ENCODE assay signal across 6 cellular contexts in the genomic region with DNA sequence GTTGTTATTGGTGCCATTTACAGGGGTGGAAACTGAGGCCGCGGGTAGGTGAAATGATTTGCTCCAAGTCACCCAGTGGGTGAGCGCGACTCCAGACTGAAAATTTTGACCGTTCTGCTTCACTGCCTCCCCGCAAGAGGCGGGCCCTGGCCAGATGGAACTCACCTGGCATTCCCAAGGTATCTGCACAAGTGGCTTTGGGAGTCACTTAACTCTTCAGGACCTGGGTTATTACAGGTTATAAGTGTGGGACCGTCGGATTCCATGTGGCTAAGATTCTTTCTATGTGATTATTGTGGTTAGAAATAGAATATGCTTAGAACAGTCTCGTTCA. TPM values are rescaled to one million over a fixed set of nuclear protein-coding genes. Genes with fewer than 3 reads are reported as not detected.
DNase-seq lines count a peak whose midpoint lies in the region; ATAC-seq and TF ChIP-seq lines count a peak whose summit lies in the region.

No MANE protein-coding gene starts in this region.

- H3K4me1 ChIP-seq in right lobe of liver, result peaks cover 0 to 7% (median 0%) of the 10 kb centered on the region in 4 donors

- DNase-seq in H7 (peak; percentile 67), right lobe of liver (no peak), amygdala (lab: John Stamatoyannopoulos, UW) (no peak)
- no peak for DNase-seq in stimulated activated CD4-positive, alpha-beta T cell treated with anti-CD3 and anti-CD28 coated beads, Interleukin-4, amount 100 ng/mL, for 24 hours

- peak overlapping the region; percentile 93 for H3K4me3 ChIP-seq in H7 (ENCODE audit: insufficient read depth, low read depth, low read length)
- peak overlapping the region; percentile 98 for H3K4me3 ChIP-seq in WI38 (ENCODE audit: low read depth, low read length)
- H3K4me3 ChIP-seq in right lobe of liver, result peak overlapping the region; percentile 81 to 96 (median 87)

- no peak for TF ChIP-seq CTCF in WI38 (IDR thresholded peaks at IDR 0.05; ENCODE audit: low read depth, low read length)
- TF ChIP-seq CTCF in right lobe of liver (IDR thresholded peaks at IDR 0.05), result no peak

- H3K27me3 ChIP-seq in H7 (ENCODE audit: control insufficient read depth, insufficient read depth, low read length) (no peaks in the 10 kb centered on the region), right lobe of liver (no peaks in the 10 kb centered on the region)

- 1% methylated on average over 4 of the region's 10 CpGs for WGBS in right lobe of liver (ENCODE audit: insufficient coverage, low coverage, low lambda C conversion rate, missing lambda C conversion rate)

- intact Hi-C loops in right lobe of liver (cut with DNase I), result no loop called here

- TF ChIP-seq POLR2A in right lobe of liver (IDR thresholded peaks at IDR 0.05), result no peak

- H3K9me3 ChIP-seq in right lobe of liver, result no peaks in the 10 kb centered on the region

- H3K36me3 ChIP-seq in H7 (replicated peaks; ENCODE audit: control insufficient read depth, insufficient read depth, low read length) (no peaks in the 10 kb centered on the region), right lobe of liver (no peaks in the 10 kb centered on the region)

- ATAC-seq in right lobe of liver, result peak; percentile 1 to 18 (median 10)
- ATAC-seq in HG02623 (IDR thresholded peaks at IDR 0.05; ENCODE audit: unreplicated experiment), result no peak

- H3K27ac ChIP-seq in right lobe of liver, result peak overlapping the region; percentile 40 to 69 (median 59)

RNA-seq across cellular contexts. Expression of a gene that starts 0.6 kb away (rescaled TPM):
- total RNA-seq in H7 (2014; rRNA removed; shearing (Covaris generic)), result 55.3 and 55.9 TPM in 2 replicates
- total RNA-seq in right lobe of liver, result 10 to 100 TPM; 17.1 to 22.8 (median 19.2) TPM

RNA-seq across cellular contexts. Expression of a gene that starts 6.4 kb away (rescaled TPM):
- total RNA-seq in H7 (2014; rRNA removed; shearing (Covaris generic)), result not detected in 2 replicates
- not detected for total RNA-seq in right lobe of liver

RNA-seq across cellular contexts. Expression of a gene that starts 31.8 kb away (rescaled TPM):
- total RNA-seq in H7 (2014; rRNA removed; shearing (Covaris generic)), result 0.48 TPM in 1 of 2 replicates, not detected in the other
- under 1 TPM in 1 of 6 experiments, not detected in 5; 0.76 TPM for total RNA-seq in right lobe of liver

RNA-seq across cellular contexts. Expression of a gene that starts 37.5 kb away (rescaled TPM):
- 317 and 422 TPM in 2 replicates for total RNA-seq in H7 (2014; rRNA removed; shearing (Covaris generic))
- total RNA-seq in right lobe of liver, result 100 to 1,000 TPM; 198 to 587 (median 295) TPM

RNA-seq across cellular contexts. Expression of a gene that starts 45.0 kb away (rescaled TPM):
- total RNA-seq in H7 (2014; rRNA removed; shearing (Covaris generic)), result 3.5 and 4.2 TPM in 2 replicates
- 1 to 10 TPM in 2 of 6 experiments, not detected in 4; 3.5 to 7.1 TPM for total RNA-seq in right lobe of liver
